In genomic region chr2:202014328-202015034, GRCh38 we compare ENCODE assay signal across 1 cellular context.
TF ChIP-seq lines count a peak whose summit lies in the region.

No MANE protein-coding gene starts in this region.

TF ChIP-seq in H1, 55 proteins besides CTCF, POLR2A, EP300 and RAD21:
- TF ChIP-seq SP4 (IDR thresholded peaks at IDR 0.05; ENCODE audit: low read length), result no peak
- TF ChIP-seq KDM1A (IDR thresholded peaks at IDR 0.05; ENCODE audit: borderline replicate concordance, low read length), result no peak
- TF ChIP-seq CBX8 (IDR thresholded peaks at IDR 0.05; ENCODE audit: borderline replicate concordance, low read depth, low read length), result no peak
- TF ChIP-seq CHD2 (IDR thresholded peaks at IDR 0.05; ENCODE audit: low read length), result no peak
- no peak for TF ChIP-seq EZH2 (IDR thresholded peaks at IDR 0.05; ENCODE audit: low read depth, low read length, severe bottlenecking)
- no peak for TF ChIP-seq SIRT6 (IDR thresholded peaks at IDR 0.05; ENCODE audit: low read length)
- no peak for TF ChIP-seq KDM5A (IDR thresholded peaks at IDR 0.05; ENCODE audit: low read length)
- TF ChIP-seq FOSL1 (IDR thresholded peaks at IDR 0.05; ENCODE audit: insufficient read depth, low read depth, low read length), result no peak
- TF ChIP-seq MAX (IDR thresholded peaks at IDR 0.05), result no peak
- no peak for TF ChIP-seq PHF8 (conservative IDR thresholded peaks at IDR 0.05; ENCODE audit: low read depth, low read length)
- TF ChIP-seq TBP (IDR thresholded peaks at IDR 0.05; ENCODE audit: low read depth, low read length), result no peak
- no peak for TF ChIP-seq KDM4A (IDR thresholded peaks at IDR 0.05; ENCODE audit: low read depth, low read length, severe bottlenecking)
- TF ChIP-seq JUND (IDR thresholded peaks at IDR 0.05; ENCODE audit: low read length), result no peak
- TF ChIP-seq SP1 (IDR thresholded peaks at IDR 0.05; ENCODE audit: low read depth, low read length), result no peak
- TF ChIP-seq BRCA1 (IDR thresholded peaks at IDR 0.05; ENCODE audit: low read depth, low read length), result no peak
- no peak for TF ChIP-seq SRF (IDR thresholded peaks at IDR 0.05; ENCODE audit: low read depth, low read length)
- TF ChIP-seq GABPA (IDR thresholded peaks at IDR 0.05; ENCODE audit: borderline replicate concordance, insufficient read depth, low read length), result no peak
- TF ChIP-seq RNF2 (IDR thresholded peaks at IDR 0.05; ENCODE audit: borderline replicate concordance, low read depth, low read length, missing control alignments, poor library complexity, severe bottlenecking), result no peak
